In genomic region chr11:118689503-118689851, GRCh38 we compare ENCODE assay signal across 9 cellular contexts. TPM values are rescaled to one million over a fixed set of nuclear protein-coding genes. Genes with fewer than 3 reads are reported as not detected.
DNase-seq lines count a peak whose midpoint lies in the region; ATAC-seq and TF ChIP-seq lines count a peak whose summit lies in the region.
"Had no signal": no experiment of that assay in that cellular context is flagged by ENCODE, and none has a peak within 500 bp of the region (broad histone marks: within the 10 kb centered on the region; RNA-seq: fewer than 3 reads in every experiment).

No MANE protein-coding gene starts in this region.

- no peaks in the 10 kb centered on the region for H3K36me3 Mint-ChIP-seq in activated naive CD8-positive, alpha-beta T cell treated with anti-CD3 and anti-CD28 coated beads, Interleukin-2, amount 50 U/mL, for 24 hours (ENCODE audit: low read depth)

- H3K27ac ChIP-seq in VCaP (peak overlapping the region; percentile 79), skeletal muscle tissue (ENCODE audit: low read depth, low read length) (no peak overlapping the region)

- no peaks in the 10 kb centered on the region for H3K9me3 Mint-ChIP-seq in activated naive CD8-positive, alpha-beta T cell treated with anti-CD3 and anti-CD28 coated beads, Interleukin-2, amount 50 U/mL, for 24 hours

- TF ChIP-seq CTCF in VCaP (conservative IDR thresholded peaks at IDR 0.05) = no peak

- H3K4me3 ChIP-seq in skeletal muscle tissue (ENCODE audit: low read length in 3 of 3) = peak overlapping the region in 2 of 3 donors; percentile 22 to 73

- intact Hi-C loops in left ventricle myocardium superior (cut with micrococcal nuclease) = no loop called here

- ATAC-seq in GM19324 (IDR thresholded peaks at IDR 0.05; ENCODE audit: low FRiP score, unreplicated experiment) (peak; percentile 5), left ventricle myocardium superior (peak; percentile 28), GM19463 (IDR thresholded peaks at IDR 0.05; ENCODE audit: unreplicated experiment) (no peak), GM21367 (IDR thresholded peaks at IDR 0.05; ENCODE audit: unreplicated experiment) (no peak)
- ATAC-seq in activated naive CD8-positive, alpha-beta T cell treated with anti-CD3 and anti-CD28 coated beads, Interleukin-2, amount 50 U/mL, for 24 hours = no peak

- H3K27ac Mint-ChIP-seq in activated naive CD8-positive, alpha-beta T cell treated with anti-CD3 and anti-CD28 coated beads, Interleukin-2, amount 50 U/mL, for 24 hours = no peak overlapping the region

- peak overlapping the region in 2 of 3 donors; percentile 53 to 66 for H3K9ac ChIP-seq in skeletal muscle tissue (ENCODE audit: low read depth in 1 of 3, low read length in 3 of 3)

- no peaks in the 10 kb centered on the region for H3K27me3 ChIP-seq in skeletal muscle tissue (ENCODE audit: control insufficient read depth in 3 of 3, insufficient read depth in 3 of 3, low read length in 3 of 3)
- H3K27me3 ChIP-seq: cardiac muscle cell had no signal

- H3K4me1 ChIP-seq in skeletal muscle tissue (ENCODE audit: control insufficient read depth in 3 of 3, insufficient read depth in 3 of 3, low read length in 3 of 3) = peaks cover 5 to 16% (median 8%) of the 10 kb centered on the region in 3 donors

- peaks cover 37% of the 10 kb centered on the region for H3K4me1 Mint-ChIP-seq in activated naive CD8-positive, alpha-beta T cell treated with anti-CD3 and anti-CD28 coated beads, Interleukin-2, amount 50 U/mL, for 24 hours

- peaks cover 4% of the 10 kb centered on the region for H3K27me3 Mint-ChIP-seq in activated naive CD8-positive, alpha-beta T cell treated with anti-CD3 and anti-CD28 coated beads, Interleukin-2, amount 50 U/mL, for 24 hours

- H3K4me3 Mint-ChIP-seq in activated naive CD8-positive, alpha-beta T cell treated with anti-CD3 and anti-CD28 coated beads, Interleukin-2, amount 50 U/mL, for 24 hours = no peak overlapping the region

- DNase-seq in left ventricle myocardium superior = no peak
- no peak for DNase-seq in stimulated activated CD4-positive, alpha-beta T cell treated with anti-CD3 and anti-CD28 coated beads, Interleukin-2, amount 100 ng/mL, for 24 hours
- no peak for DNase-seq in activated naive CD8-positive, alpha-beta T cell treated with anti-CD3 and anti-CD28 coated beads, Interleukin-2, amount 50 U/mL, for 24 hours

- H3K9me3 ChIP-seq in skeletal muscle tissue (ENCODE audit: control insufficient read depth in 3 of 3, low read length in 3 of 3) = no peaks in the 10 kb centered on the region

- no peaks in the 10 kb centered on the region for H3K36me3 ChIP-seq in skeletal muscle tissue (ENCODE audit: control insufficient read depth in 3 of 3, insufficient read depth in 3 of 3, low read length in 3 of 3)
- H3K36me3 ChIP-seq: cardiac muscle cell had no signal

RNA-seq across cellular contexts. Expression of gene TREH, which starts 10.0 kb away (rescaled TPM):
- total RNA-seq in left ventricle myocardium superior (not detected), skeletal muscle tissue (0.52 TPM)
- total RNA-seq: cardiac muscle cell had no signal

Comparison
In these comparisons a context has a peak if more than half of its experiments do, and no peak if none do; other contexts are left out.
1. ATAC-seq: peak in GM19324 (single experiment) and left ventricle myocardium superior (single experiment); none in GM19463 (single experiment), GM21367 (single experiment) and activated naive CD8-positive, alpha-beta T cell treated with anti-CD3 and anti-CD28 coated beads, Interleukin-2, amount 50 U/mL, for 24 hours (single experiment).